ENCODE assay signal across 23 cellular contexts in genomic region chr20:43689165-43689564, GRCh38. TPM values are rescaled to one million over a fixed set of nuclear protein-coding genes. Genes with fewer than 3 reads are reported as not detected.
A peak's percentile ranks its signal among the peaks of the same experiment; 100 is the strongest.
DNase-seq lines count a peak whose midpoint lies in the region; ATAC-seq and TF ChIP-seq lines count a peak whose summit lies in the region.
"Had no signal": no experiment of that assay in that cellular context is flagged by ENCODE, and none has a peak within 500 bp of the region (broad histone marks: within the 10 kb centered on the region; RNA-seq: fewer than 3 reads in every experiment).

No MANE protein-coding gene starts in this region.

- no peak overlapping the region for H3K4ac ChIP-seq in trophoblast cell (ENCODE audit: low read depth, low read length)

- no peak overlapping the region for H2AFZ ChIP-seq in MM.1S (ENCODE audit: low read length)
- no peak overlapping the region for H2AFZ ChIP-seq in trophoblast cell (ENCODE audit: insufficient read depth, low read length, poor library complexity)
- H2AFZ ChIP-seq: PC-9 had no signal

- H3K4me2 ChIP-seq in MM.1S (ENCODE audit: low read depth, low read length), result no peak overlapping the region
- no peak overlapping the region for H3K4me2 ChIP-seq in trophoblast cell (ENCODE audit: low read length)
- H3K4me2 ChIP-seq: PC-9 had no signal

- H2BK12ac ChIP-seq in trophoblast cell (ENCODE audit: low read length), result no peak overlapping the region

- no peaks in the 10 kb centered on the region for H3K27me3 Mint-ChIP-seq in activated naive CD4-positive, alpha-beta T cell treated with anti-CD3 and anti-CD28 coated beads, Interleukin-2, amount 50 U/mL, for 24 hours
- no peaks in the 10 kb centered on the region for H3K27me3 Mint-ChIP-seq in activated CD8-positive, alpha-beta T cell treated with anti-CD3 and anti-CD28 coated beads for 36 hours
- H3K27me3 Mint-ChIP-seq: CD4-positive, alpha-beta T cell had no signal

- DNase-seq in activated naive CD4-positive, alpha-beta T cell treated with Interleukin-2 at 50 U/mL for 16 hours, result no peak
- DNase-seq in MM.1S, result no peak
- no peak for DNase-seq in activated CD8-positive, alpha-beta T cell treated with anti-CD3 and anti-CD28 coated beads for 36 hours
- DNase-seq in stimulated activated effector memory CD8-positive, alpha-beta T cell treated with anti-CD3 and anti-CD28 coated beads, Interleukin-12 subunit alpha, Interleukin-12 subunit beta, amount 100 ng/mL, for 72 hours (ENCODE audit: low spot score in 2 of 2), result no peak
- no peak for DNase-seq in trophoblast cell
- DNase-seq: BE2C; CD4-positive, alpha-beta T cell; HCEC 1CT; IMR-90; Kasumi-1; NCI-H1105 treated with DMSO at 0.1 percent for 48 hours; NCI-H1694 treated with DMSO at 0.1 percent for 48 hours; NCI-H2107; NCI-H446; NCI-H69; NK-92 treated with Interleukin-12 subunit alpha and Interleukin-12 subunit beta, amount 100 ng/mL, for 24 hours; PC-9 had no signal

- H3K9me2 ChIP-seq in MM.1S (replicated peaks; ENCODE audit: insufficient read depth, low read length), result no peaks in the 10 kb centered on the region

- peaks cover 8% of the 10 kb centered on the region for H3K4me1 Mint-ChIP-seq in activated naive CD4-positive, alpha-beta T cell treated with anti-CD3 and anti-CD28 coated beads, Interleukin-2, amount 50 U/mL, for 24 hours
- peaks cover 6% of the 10 kb centered on the region for H3K4me1 Mint-ChIP-seq in activated CD8-positive, alpha-beta T cell treated with anti-CD3 and anti-CD28 coated beads for 36 hours (ENCODE audit: low read depth)
- H3K4me1 Mint-ChIP-seq in stimulated activated effector memory CD8-positive, alpha-beta T cell treated with anti-CD3 and anti-CD28 coated beads, Interleukin-12 subunit alpha, Interleukin-12 subunit beta, amount 100 ng/mL, for 72 hours, result no peaks in the 10 kb centered on the region

- no peak overlapping the region for H4K91ac ChIP-seq in trophoblast cell (ENCODE audit: low read depth, low read length)

- H3K27ac ChIP-seq in MM.1S (ENCODE audit: low read length) (peak overlapping the region; percentile 7; the same call in 1 of the 2 replicates), trophoblast cell (ENCODE audit: low read depth, low read length) (no peak overlapping the region)
- H3K27ac ChIP-seq: PC-9, SJSA1 had no signal

- no peaks in the 10 kb centered on the region for H4K20me1 ChIP-seq in MM.1S (ENCODE audit: insufficient read depth, low read length)

- no peaks in the 10 kb centered on the region for H3K79me1 ChIP-seq in trophoblast cell (ENCODE audit: low read length)

- no peak overlapping the region for H2BK5ac ChIP-seq in trophoblast cell (ENCODE audit: low read depth, low read length, poor library complexity)

- CTCF ChIA-PET in activated CD8-positive, alpha-beta T cell treated with anti-CD3 and anti-CD28 coated beads for 36 hours (lab: Charles Lee), result interaction anchor here (0.7 to 1.6 kb wide), 5 partner anchors 13 to 502 kb away, joined by 3 to 6 read pairs (median 4); no protein-coding TSS in a partner anchor

- WGBS in trophoblast cell (ENCODE audit: extremely low coverage, insufficient coverage, insufficient read length), result no CpG with 5 or more reads among the region's 4 CpGs

- no peak overlapping the region for H2AK5ac ChIP-seq in trophoblast cell (ENCODE audit: low read length)

- no peak overlapping the region for H4K12ac ChIP-seq in trophoblast cell (ENCODE audit: low read depth, low read length)

- no peak overlapping the region for H3K18ac ChIP-seq in trophoblast cell (ENCODE audit: low read length)

- H3K4me3 ChIP-seq in MM.1S (ENCODE audit: low read length), result no peak overlapping the region
- no peak overlapping the region for H3K4me3 ChIP-seq in trophoblast cell (ENCODE audit: low read depth, low read length)
- H3K4me3 ChIP-seq: PC-9, SJSA1 had no signal

- H3K36me3 ChIP-seq in MM.1S (replicated peaks; ENCODE audit: insufficient read depth, low read length) (peaks cover 4% of the 10 kb centered on the region; the same call in 1 of the 2 replicates), trophoblast cell (ENCODE audit: control insufficient read depth in 1 of 2, insufficient read depth in 2 of 2, low read length in 2 of 2) (peaks cover 26 to 34% of the 10 kb centered on the region in 2 experiments)

- 0 out of 2 replicates have a peak, but pooled peaks cover 6% of the 10 kb centered on the region for H3K4me1 ChIP-seq in MM.1S (ENCODE audit: low read length)
- no peaks in the 10 kb centered on the region for H3K4me1 ChIP-seq in trophoblast cell (ENCODE audit: control insufficient read depth in 1 of 2, insufficient read depth in 2 of 2, low read length in 2 of 2)
- H3K4me1 ChIP-seq: BE2C, SJSA1 had no signal

- H3K79me2 ChIP-seq in MM.1S (ENCODE audit: low read length) (peaks cover 42% of the 10 kb centered on the region), trophoblast cell (ENCODE audit: control insufficient read depth, insufficient read depth, low read length, poor library complexity) (no peaks in the 10 kb centered on the region)

- no peaks in the 10 kb centered on the region for H3K36me3 Mint-ChIP-seq in activated naive CD4-positive, alpha-beta T cell treated with anti-CD3 and anti-CD28 coated beads, Interleukin-2, amount 50 U/mL, for 24 hours
- peaks cover 35% of the 10 kb centered on the region for H3K36me3 Mint-ChIP-seq in activated CD8-positive, alpha-beta T cell treated with anti-CD3 and anti-CD28 coated beads for 36 hours (ENCODE audit: low read depth)
- peaks cover 46% of the 10 kb centered on the region for H3K36me3 Mint-ChIP-seq in stimulated activated effector memory CD8-positive, alpha-beta T cell treated with anti-CD3 and anti-CD28 coated beads, Interleukin-12 subunit alpha, Interleukin-12 subunit beta, amount 100 ng/mL, for 72 hours

- TF ChIP-seq CTCF in MM.1S (IDR thresholded peaks at IDR 0.05; ENCODE audit: low read length), result no peak
- TF ChIP-seq CTCF in activated CD8-positive, alpha-beta T cell treated with anti-CD3 and anti-CD28 coated beads for 36 hours (IDR thresholded peaks at IDR 0.05), result no peak

- POLR2A ChIA-PET in activated CD8-positive, alpha-beta T cell treated with anti-CD3 and anti-CD28 coated beads for 36 hours (lab: Charles Lee), result interaction anchor here (1.1 to 1.5 kb wide), 3 partner anchors 10 to 24 kb away, joined by 3 to 4 read pairs (median 4); no protein-coding TSS in a partner anchor

- H3K9ac ChIP-seq in MM.1S (ENCODE audit: low read length), result no peak overlapping the region
- no peak overlapping the region for H3K9ac ChIP-seq in trophoblast cell (ENCODE audit: low read length)

- H3K4me3 Mint-ChIP-seq in activated naive CD4-positive, alpha-beta T cell treated with anti-CD3 and anti-CD28 coated beads, Interleukin-2, amount 50 U/mL, for 24 hours, result no peak overlapping the region
- H3K4me3 Mint-ChIP-seq in activated CD8-positive, alpha-beta T cell treated with anti-CD3 and anti-CD28 coated beads for 36 hours, result no peak overlapping the region
- H3K4me3 Mint-ChIP-seq in stimulated activated effector memory CD8-positive, alpha-beta T cell treated with anti-CD3 and anti-CD28 coated beads, Interleukin-12 subunit alpha, Interleukin-12 subunit beta, amount 100 ng/mL, for 72 hours, result no peak overlapping the region
- H3K4me3 Mint-ChIP-seq: CD4-positive, alpha-beta T cell had no signal

- no peak overlapping the region for H2BK120ac ChIP-seq in trophoblast cell (ENCODE audit: insufficient read depth, low read length, poor library complexity)

- H3K9me3 Mint-ChIP-seq in activated naive CD4-positive, alpha-beta T cell treated with anti-CD3 and anti-CD28 coated beads, Interleukin-2, amount 50 U/mL, for 24 hours, result no peaks in the 10 kb centered on the region
- H3K9me3 Mint-ChIP-seq in activated CD8-positive, alpha-beta T cell treated with anti-CD3 and anti-CD28 coated beads for 36 hours, result no peaks in the 10 kb centered on the region
- H3K9me3 Mint-ChIP-seq in stimulated activated effector memory CD8-positive, alpha-beta T cell treated with anti-CD3 and anti-CD28 coated beads, Interleukin-12 subunit alpha, Interleukin-12 subunit beta, amount 100 ng/mL, for 72 hours, result no peaks in the 10 kb centered on the region
- H3K9me3 Mint-ChIP-seq: CD4-positive, alpha-beta T cell had no signal

- H3K27me3 ChIP-seq in MM.1S (replicated peaks; ENCODE audit: insufficient read depth, low read length) (no peaks in the 10 kb centered on the region), trophoblast cell (ENCODE audit: insufficient read depth, low read length) (no peaks in the 10 kb centered on the region)
- H3K27me3 ChIP-seq: BE2C, SJSA1 had no signal

- no peak overlapping the region for H4K8ac ChIP-seq in trophoblast cell (ENCODE audit: low read depth, low read length)

- ATAC-seq in activated CD8-positive, alpha-beta T cell treated with anti-CD3 and anti-CD28 coated beads for 36 hours, result no peak
- ATAC-seq in stimulated activated effector memory CD8-positive, alpha-beta T cell treated with anti-CD3 and anti-CD28 coated beads, Interleukin-12 subunit alpha, Interleukin-12 subunit beta, amount 100 ng/mL, for 72 hours, result no peak
- no peak for ATAC-seq in HG03108 (IDR thresholded peaks at IDR 0.05; ENCODE audit: unreplicated experiment)
- no peak for ATAC-seq in GM21423 (IDR thresholded peaks at IDR 0.05; ENCODE audit: unreplicated experiment)

- H3K14ac ChIP-seq in trophoblast cell (ENCODE audit: low read length), result no peak overlapping the region

- no peaks in the 10 kb centered on the region for H3F3A ChIP-seq in MM.1S (ENCODE audit: insufficient read depth, low read length)

- H3K23ac ChIP-seq in trophoblast cell (ENCODE audit: low read length), result no peak overlapping the region

- intact Hi-C loops in activated CD8-positive, alpha-beta T cell treated with anti-CD3 and anti-CD28 coated beads for 36 hours (cut with micrococcal nuclease), result no loop called here

- H3K9me3 ChIP-seq in MM.1S (replicated peaks; ENCODE audit: insufficient read depth, low read length), result no peaks in the 10 kb centered on the region
- H3K9me3 ChIP-seq in trophoblast cell (ENCODE audit: insufficient read depth, low read depth, low read length), result no peaks in the 10 kb centered on the region
- H3K9me3 ChIP-seq: BE2C, SJSA1 had no signal

- H3K27ac Mint-ChIP-seq in activated naive CD4-positive, alpha-beta T cell treated with anti-CD3 and anti-CD28 coated beads, Interleukin-2, amount 50 U/mL, for 24 hours, result peak overlapping the region; percentile 57
- H3K27ac Mint-ChIP-seq in activated CD8-positive, alpha-beta T cell treated with anti-CD3 and anti-CD28 coated beads for 36 hours, result peak overlapping the region; percentile 63
- H3K27ac Mint-ChIP-seq in stimulated activated effector memory CD8-positive, alpha-beta T cell treated with anti-CD3 and anti-CD28 coated beads, Interleukin-12 subunit alpha, Interleukin-12 subunit beta, amount 100 ng/mL, for 72 hours, result peak overlapping the region; percentile 70
- H3K27ac Mint-ChIP-seq: CD4-positive, alpha-beta T cell had no signal

RNA-seq across cellular contexts. Expression of gene MYBL2, which starts 22.3 kb away (rescaled TPM):
- total RNA-seq in activated CD8-positive, alpha-beta T cell treated with anti-CD3 and anti-CD28 coated beads for 36 hours, result 10 to 100 TPM; 93.6 to 96.4 TPM
- polyA plus RNA-seq in trophoblast cell (2013), result 66.5 and 72.8 TPM in 2 replicates

RNA-seq across cellular contexts. Expression of gene GTSF1L, which starts 37.6 kb away (rescaled TPM):
- total RNA-seq in activated CD8-positive, alpha-beta T cell treated with anti-CD3 and anti-CD28 coated beads for 36 hours, result not detected
- polyA plus RNA-seq in trophoblast cell (2013), result not detected in 2 replicates
- total RNA-seq: CD4-positive, alpha-beta T cell; HT1080; IMR-90; PC-9; SJSA1 had no signal
- polyA plus RNA-seq: AG04450, IMR-90 had no signal
